ENCODE assay signal across 14 cellular contexts in the genomic region with DNA sequence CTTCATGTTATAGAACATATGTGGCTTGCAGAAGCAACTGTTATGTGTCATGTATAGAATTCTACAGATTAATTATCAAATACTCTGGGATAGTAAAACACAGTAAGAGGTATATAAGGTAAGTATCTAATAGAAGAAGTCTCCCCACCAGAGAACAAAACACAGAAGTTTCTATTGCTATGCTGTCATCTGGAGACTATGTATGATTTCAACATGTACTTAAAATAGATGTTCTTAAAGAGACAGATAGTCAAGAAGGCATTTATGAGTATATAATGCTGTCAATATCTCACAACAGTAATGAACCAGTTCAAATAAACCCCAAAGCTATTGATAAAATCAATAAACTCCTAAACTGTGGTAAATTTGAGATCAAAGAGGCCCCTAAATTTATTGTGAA. TPM values are rescaled to one million over a fixed set of nuclear protein-coding genes. Genes with fewer than 3 reads are reported as not detected.
DNase-seq lines count a peak whose midpoint lies in the region; ATAC-seq and TF ChIP-seq lines count a peak whose summit lies in the region.
"Had no signal": no experiment of that assay in that cellular context is flagged by ENCODE, and none has a peak within 500 bp of the region (broad histone marks: within the 10 kb centered on the region; RNA-seq: fewer than 3 reads in every experiment).

No MANE protein-coding gene starts in this region.

- H3K4me3 ChIP-seq in aorta (ENCODE audit: low read length in 2 of 2) = no peak overlapping the region
- H3K4me3 ChIP-seq: skin epidermis had no signal

- in situ Hi-C loops in GM13977 (cut with MboI; ENCODE audit: low pct_unique_long_range_greater_than_20kb, low sequenced_read_pairs, unreplicated experiment) = no loop called here

- H3K27ac Mint-ChIP-seq in chondrocyte (ENCODE audit: unreplicated experiment) (peak overlapping the region; percentile 66), osteocyte (ENCODE audit: unreplicated experiment) (peak overlapping the region; percentile 63), progenitor cell of endocrine pancreas (no peak overlapping the region)
- H3K27ac Mint-ChIP-seq in activated T-cell treated with anti-CD3 and anti-CD28 coated beads, Interleukin-2, amount 50 U/mL, for 24 hours = no peak overlapping the region
- H3K27ac Mint-ChIP-seq: activated naive CD8-positive, alpha-beta T cell treated with anti-CD3 and anti-CD28 coated beads, Interleukin-2, amount 50 U/mL, for 24 hours; CD8-positive, alpha-beta memory T cell had no signal

- H3K36me3 ChIP-seq in aorta (ENCODE audit: control insufficient read depth in 1 of 2, insufficient read depth in 2 of 2, low read length in 1 of 2) = no peaks in the 10 kb centered on the region

- H3K4me1 ChIP-seq in aorta (ENCODE audit: control insufficient read depth in 1 of 2, insufficient read depth in 2 of 2, low read length in 2 of 2) = no peaks in the 10 kb centered on the region

- H3K27me3 Mint-ChIP-seq in chondrocyte (ENCODE audit: low read depth) = no peaks in the 10 kb centered on the region
- H3K27me3 Mint-ChIP-seq in osteocyte (ENCODE audit: unreplicated experiment) = no peaks in the 10 kb centered on the region
- H3K27me3 Mint-ChIP-seq in activated T-cell treated with anti-CD3 and anti-CD28 coated beads, Interleukin-2, amount 50 U/mL, for 24 hours = no peaks in the 10 kb centered on the region
- no peaks in the 10 kb centered on the region for H3K27me3 Mint-ChIP-seq in progenitor cell of endocrine pancreas
- H3K27me3 Mint-ChIP-seq: activated naive CD8-positive, alpha-beta T cell treated with anti-CD3 and anti-CD28 coated beads, Interleukin-2, amount 50 U/mL, for 24 hours; CD8-positive, alpha-beta memory T cell had no signal

- TF ChIP-seq CTCF in GM13977 (IDR thresholded peaks at IDR 0.05; ENCODE audit: extremely low read depth, insufficient read depth, missing control alignments) = no peak
- TF ChIP-seq CTCF in chondrocyte (IDR thresholded peaks at IDR 0.05) = no peak
- no peak for TF ChIP-seq CTCF in osteocyte (IDR thresholded peaks at IDR 0.05)
- TF ChIP-seq CTCF in progenitor cell of endocrine pancreas (IDR thresholded peaks at IDR 0.05; ENCODE audit: unreplicated experiment) = no peak

- H3K27me3 ChIP-seq in aorta (ENCODE audit: control insufficient read depth in 1 of 2, insufficient read depth in 2 of 2, low read length in 1 of 2) = no peaks in the 10 kb centered on the region

- no peak overlapping the region for H3K27ac ChIP-seq in aorta (ENCODE audit: low read depth in 1 of 2, low read length in 2 of 2)
- H3K27ac ChIP-seq: skin epidermis had no signal

- H3K36me3 Mint-ChIP-seq in chondrocyte (ENCODE audit: low read depth) = peaks cover 9% of the 10 kb centered on the region
- H3K36me3 Mint-ChIP-seq in osteocyte (ENCODE audit: unreplicated experiment) = peaks cover 10% of the 10 kb centered on the region
- peaks cover 39% of the 10 kb centered on the region for H3K36me3 Mint-ChIP-seq in activated T-cell treated with anti-CD3 and anti-CD28 coated beads, Interleukin-2, amount 50 U/mL, for 24 hours (ENCODE audit: low read depth)
- peaks cover 15% of the 10 kb centered on the region for H3K36me3 Mint-ChIP-seq in progenitor cell of endocrine pancreas (ENCODE audit: insufficient read depth)

- H3K4me3 Mint-ChIP-seq in chondrocyte (ENCODE audit: unreplicated experiment) (no peak overlapping the region), osteocyte (ENCODE audit: unreplicated experiment) (no peak overlapping the region), progenitor cell of endocrine pancreas (ENCODE audit: low read depth) (no peak overlapping the region)
- H3K4me3 Mint-ChIP-seq in activated T-cell treated with anti-CD3 and anti-CD28 coated beads, Interleukin-2, amount 50 U/mL, for 24 hours = no peak overlapping the region
- H3K4me3 Mint-ChIP-seq: activated naive CD8-positive, alpha-beta T cell treated with anti-CD3 and anti-CD28 coated beads, Interleukin-2, amount 50 U/mL, for 24 hours; CD8-positive, alpha-beta memory T cell; nephron had no signal

- DNase-seq in GM13977 (ENCODE audit: low spot score) (peak; percentile 36), chondrocyte (ENCODE audit: low spot score) (no peak), osteocyte (ENCODE audit: extremely low spot score, unreplicated experiment) (no peak), progenitor cell of endocrine pancreas (ENCODE audit: low spot score, unreplicated experiment) (no peak), aorta (no peak)
- no peak for DNase-seq in stimulated activated CD4-positive, alpha-beta T cell treated with anti-CD3 and anti-CD28 coated beads, Interleukin-4, amount 100 ng/mL, for 4 hours
- no peak for DNase-seq in activated T-cell treated with anti-CD3 and anti-CD28 coated beads, Interleukin-2, amount 50 U/mL, for 24 hours
- DNase-seq: activated CD4-positive, CD25-positive, alpha-beta regulatory T cell treated with anti-CD3 and anti-CD28 coated beads, Interleukin-2, amount 50 U/mL, for 72 hours; activated naive CD8-positive, alpha-beta T cell treated with anti-CD3 and anti-CD28 coated beads, Interleukin-2, amount 50 U/mL, for 24 hours; CD8-positive, alpha-beta memory T cell; dermis blood vessel endothelial cell had no signal

- no peaks in the 10 kb centered on the region for H3K9me3 ChIP-seq in aorta (ENCODE audit: control insufficient read depth, low read length)

- intact Hi-C loops in aorta (cut with DNase I) = no loop called here

- H3K9me3 Mint-ChIP-seq in chondrocyte (ENCODE audit: low read depth) (no peaks in the 10 kb centered on the region), osteocyte (ENCODE audit: unreplicated experiment) (no peaks in the 10 kb centered on the region), progenitor cell of endocrine pancreas (ENCODE audit: low read depth) (no peaks in the 10 kb centered on the region)
- no peaks in the 10 kb centered on the region for H3K9me3 Mint-ChIP-seq in activated T-cell treated with anti-CD3 and anti-CD28 coated beads, Interleukin-2, amount 50 U/mL, for 24 hours
- H3K9me3 Mint-ChIP-seq: activated naive CD8-positive, alpha-beta T cell treated with anti-CD3 and anti-CD28 coated beads, Interleukin-2, amount 50 U/mL, for 24 hours; CD8-positive, alpha-beta memory T cell; nephron had no signal

- ATAC-seq in HG03439 (IDR thresholded peaks at IDR 0.05; ENCODE audit: unreplicated experiment) (peak; percentile 54), aorta (ENCODE audit: low FRiP score) (no peak)
- ATAC-seq: activated naive CD8-positive, alpha-beta T cell treated with anti-CD3 and anti-CD28 coated beads, Interleukin-2, amount 50 U/mL, for 24 hours had no signal

- H3K4me1 Mint-ChIP-seq in chondrocyte (ENCODE audit: low read depth) (peaks cover 27% of the 10 kb centered on the region), osteocyte (ENCODE audit: unreplicated experiment) (peaks cover 20% of the 10 kb centered on the region), progenitor cell of endocrine pancreas (ENCODE audit: low read depth) (peaks cover 36% of the 10 kb centered on the region)
- peaks cover 12% of the 10 kb centered on the region for H3K4me1 Mint-ChIP-seq in activated T-cell treated with anti-CD3 and anti-CD28 coated beads, Interleukin-2, amount 50 U/mL, for 24 hours (ENCODE audit: low read depth)

RNA-seq across cellular contexts. Expression of gene ADCY10, which starts 8.1 kb away (rescaled TPM):
- 0.07 to 0.51 TPM (median 0.10 TPM) in 3 replicates for total RNA-seq in chondrocyte
- 0.10 and 0.94 TPM in 2 replicates for total RNA-seq in osteocyte
- 0.55 and 0.60 TPM in 2 replicates for total RNA-seq in progenitor cell of endocrine pancreas
- total RNA-seq in aorta = under 1 TPM; 0.16 to 0.24 TPM
- polyA plus RNA-seq in aorta = under 1 TPM; 0.13 to 0.15 TPM
- polyA plus RNA-seq: CD8-positive, alpha-beta memory T cell had no signal

RNA-seq across cellular contexts. Expression of gene DCAF6, which starts 14.5 kb away (rescaled TPM):
- 48.0 to 53.2 TPM (median 49.4 TPM) in 3 replicates for total RNA-seq in chondrocyte
- 56.8 and 60.9 TPM in 2 replicates for total RNA-seq in osteocyte
- total RNA-seq in progenitor cell of endocrine pancreas = 42.7 and 45.7 TPM in 2 replicates
- 10 to 100 TPM; 55.5 to 68.7 TPM for total RNA-seq in aorta
- 10 to 100 TPM; 37.3 to 43.3 TPM for polyA plus RNA-seq in aorta

RNA-seq across cellular contexts. Expression of gene MPC2, which starts 14.8 kb away (rescaled TPM):
- 50.4 to 65.1 TPM (median 51.6 TPM) in 3 replicates for total RNA-seq in chondrocyte
- 48.2 and 50.8 TPM in 2 replicates for total RNA-seq in osteocyte
- total RNA-seq in progenitor cell of endocrine pancreas = 81.3 and 90.2 TPM in 2 replicates
- 10 to 100 TPM; 37.3 to 48.2 TPM for total RNA-seq in aorta
- 10 to 100 TPM; 56.4 to 94.8 TPM for polyA plus RNA-seq in aorta

Comparison
In these comparisons a context has a peak if more than half of its experiments do, and no peak if none do; other contexts are left out.
1. H3K27ac Mint-ChIP-seq: peak in chondrocyte (single experiment) and osteocyte (single experiment); none in activated T-cell treated with anti-CD3 and anti-CD28 coated beads, Interleukin-2, amount 50 U/mL, for 24 hours (single experiment) and progenitor cell of endocrine pancreas (single experiment).